Comparison of ENCODE assay signal across 11 cellular contexts in the genomic region with DNA sequence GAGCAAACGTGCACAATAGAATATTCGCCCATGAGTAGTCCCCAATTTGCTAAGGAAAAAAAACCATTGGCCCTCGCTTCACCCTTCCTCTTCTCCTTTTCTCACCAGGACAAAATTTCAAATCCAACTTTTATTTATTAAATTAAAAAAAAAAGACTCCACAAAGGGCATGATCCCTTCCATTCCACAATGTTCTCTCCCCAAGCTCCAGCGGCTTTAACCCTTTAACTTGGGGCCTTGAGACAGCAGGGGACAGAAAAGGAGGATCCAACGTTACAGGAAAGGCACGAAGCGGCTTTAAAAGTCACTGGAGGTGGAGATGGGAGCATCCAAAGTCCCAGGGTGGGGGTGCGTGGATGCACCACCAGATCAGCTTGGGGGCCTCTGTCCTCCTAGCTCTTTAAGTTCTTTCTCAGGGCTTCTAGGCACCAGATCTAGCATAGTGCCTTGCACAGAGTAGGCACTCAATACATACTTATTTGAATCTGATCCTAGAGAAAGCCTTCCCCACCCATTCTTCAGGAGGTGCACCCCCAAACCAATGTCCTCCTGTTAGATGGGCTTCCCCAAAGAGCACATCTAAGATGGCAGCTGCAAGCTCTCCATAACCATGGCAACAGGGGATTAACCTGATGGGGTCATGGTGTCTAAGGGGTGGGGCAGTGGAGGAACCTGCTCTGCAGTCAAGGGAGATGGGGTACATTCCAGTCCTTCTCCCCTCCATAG. TPM values are rescaled to one million over a fixed set of nuclear protein-coding genes. Genes with fewer than 3 reads are reported as not detected.
DNase-seq lines count a peak whose midpoint lies in the region; ATAC-seq, FAIRE-seq and TF ChIP-seq lines count a peak whose summit lies in the region.
"Had no signal": no experiment of that assay in that cellular context is flagged by ENCODE, and none has a peak within 500 bp of the region (broad histone marks: within the 10 kb centered on the region; RNA-seq: fewer than 3 reads in every experiment).

No MANE protein-coding gene starts in this region.

- H3K27ac ChIP-seq in A549: no peak overlapping the region
- no peak overlapping the region for H3K27ac ChIP-seq in kidney (ENCODE audit: low read depth in 2 of 2, low read length in 2 of 2)
- no peak overlapping the region for H3K27ac ChIP-seq in colonic mucosa

- DNase-seq in A549 (ENCODE audit: low read depth in 1 of 2, low spot score in 1 of 2) (no peak), Caco-2 (no peak), kidney (peak; percentile 24), middle frontal gyrus (ENCODE audit: extremely low spot score, low spot score) (no peak), colonic mucosa (no peak)
- DNase-seq in activated T-helper 1 cell treated with anti-CD3 and anti-CD28 coated beads, Interleukin-12 subunit alpha, Interleukin-12 subunit beta, Interleukin-2, Interleukin-4 antibody, amounts not matched to agents 30 ng/mL and 10 ng/mL and 1 ng/mL, durations not matched to agents 14 hours and 24 hours and 36 hours (ENCODE audit: low spot score): no peak

- POLR2A ChIA-PET in A549 (lab: Yijun Ruan, JAX): interaction anchor here (0.8 to 5.5 kb wide), 2 partner anchors 18 to 53 kb away, joined by 4 to 51 read pairs; no protein-coding TSS in a partner anchor
- POLR2A ChIA-PET in Caco-2 (lab: Charles Lee): no interaction called here

- no TSS peak for BruUV-seq in Caco-2 (replicated peaks; lab: Mats Ljungman, UMichigan)

- H3K4me1 Mint-ChIP-seq in Caco-2 (ENCODE audit: low read depth, unreplicated experiment): peaks cover 18% of the 10 kb centered on the region
- H3K4me1 Mint-ChIP-seq in activated T-helper 1 cell treated with anti-CD3 and anti-CD28 coated beads, Interleukin-12 subunit alpha, Interleukin-12 subunit beta, Interleukin-2, Interleukin-4 antibody, amounts not matched to agents 30 ng/mL and 10 ng/mL and 1 ng/mL, durations not matched to agents 14 hours and 24 hours and 36 hours (ENCODE audit: low read depth): peaks cover 24% of the 10 kb centered on the region

- H3K4me2 ChIP-seq in A549: peak overlapping the region; percentile 92; the same call in 2 of the 3 replicates

- WGBS in A549 (ENCODE audit: missing lambda C conversion rate): 92% methylated on average over 8 of the region's 8 CpGs

- no peak overlapping the region for H3K27ac Mint-ChIP-seq in Caco-2 (ENCODE audit: unreplicated experiment)
- no peak overlapping the region for H3K27ac Mint-ChIP-seq in activated T-helper 1 cell treated with anti-CD3 and anti-CD28 coated beads, Interleukin-12 subunit alpha, Interleukin-12 subunit beta, Interleukin-2, Interleukin-4 antibody, amounts not matched to agents 30 ng/mL and 10 ng/mL and 1 ng/mL, durations not matched to agents 14 hours and 24 hours and 36 hours

- H3K36me3 ChIP-seq in Caco-2 (ENCODE audit: control insufficient read depth, insufficient read depth, low read length): no peaks in the 10 kb centered on the region; the same call in 1 of the 2 replicates
- H3K36me3 ChIP-seq in kidney (ENCODE audit: control insufficient read depth in 1 of 2, insufficient read depth in 2 of 2, low read length in 2 of 2): no peaks in the 10 kb centered on the region
- H3K36me3 ChIP-seq in colonic mucosa: no peaks in the 10 kb centered on the region
- H3K36me3 ChIP-seq: cardiac muscle cell, prostate gland had no signal

- H3K27me3 ChIP-seq in Caco-2 (replicated peaks; ENCODE audit: control insufficient read depth, insufficient read depth, low read length): no peaks in the 10 kb centered on the region
- peaks cover 11% of the 10 kb centered on the region for H3K27me3 ChIP-seq in colonic mucosa

- H3K9ac ChIP-seq in kidney (ENCODE audit: low read length in 2 of 2): no peak overlapping the region
- H3K9ac ChIP-seq in colonic mucosa (ENCODE audit: low read depth in 2 of 2, low read length in 2 of 2): no peak overlapping the region

- intact Hi-C loops in Caco-2 (cut with micrococcal nuclease; ENCODE audit: unreplicated experiment): no loop called here
- intact Hi-C loops in activated T-helper 1 cell treated with anti-CD3 and anti-CD28 coated beads, Interleukin-12 subunit alpha, Interleukin-12 subunit beta, Interleukin-2, Interleukin-4 antibody, amounts not matched to agents 30 ng/mL and 10 ng/mL and 1 ng/mL, durations not matched to agents 14 hours and 24 hours and 36 hours (cut with micrococcal nuclease): no loop called here
- intact Hi-C loops in kidney (cut with DNase I): no loop called here
- intact Hi-C loops in colonic mucosa (cut with DNase I): no loop called here

- FAIRE-seq in A549 (lab: Jason Lieb, UNC) (no peak), kidney (lab: Jason Lieb, UNC) (no peak)

- no peaks in the 10 kb centered on the region for H3K9me3 Mint-ChIP-seq in Caco-2 (ENCODE audit: unreplicated experiment)
- no peaks in the 10 kb centered on the region for H3K9me3 Mint-ChIP-seq in activated T-helper 1 cell treated with anti-CD3 and anti-CD28 coated beads, Interleukin-12 subunit alpha, Interleukin-12 subunit beta, Interleukin-2, Interleukin-4 antibody, amounts not matched to agents 30 ng/mL and 10 ng/mL and 1 ng/mL, durations not matched to agents 14 hours and 24 hours and 36 hours

- TF ChIP-seq POLR2A in A549 (IDR thresholded peaks at IDR 0.05; ENCODE audit: low read length): no peak

- H3K36me3 Mint-ChIP-seq in Caco-2 (ENCODE audit: insufficient read depth, unreplicated experiment): no peaks in the 10 kb centered on the region
- H3K36me3 Mint-ChIP-seq in activated T-helper 1 cell treated with anti-CD3 and anti-CD28 coated beads, Interleukin-12 subunit alpha, Interleukin-12 subunit beta, Interleukin-2, Interleukin-4 antibody, amounts not matched to agents 30 ng/mL and 10 ng/mL and 1 ng/mL, durations not matched to agents 14 hours and 24 hours and 36 hours (ENCODE audit: low read depth): no peaks in the 10 kb centered on the region

- no peak for TF ChIP-seq EP300 in A549 (IDR thresholded peaks at IDR 0.05)

- no peak for TF ChIP-seq RAD21 in A549 (conservative IDR thresholded peaks at IDR 0.05 in 1 of 2, IDR thresholded peaks at IDR 0.05 in 1 of 2)

- no peaks in the 10 kb centered on the region for H3K9me3 ChIP-seq in A549
- H3K9me3 ChIP-seq in Caco-2: no peaks in the 10 kb centered on the region
- no peaks in the 10 kb centered on the region for H3K9me3 ChIP-seq in kidney (ENCODE audit: control insufficient read depth in 1 of 2, low read length in 2 of 2)
- no peaks in the 10 kb centered on the region for H3K9me3 ChIP-seq in colonic mucosa
- H3K9me3 ChIP-seq: prostate gland had no signal

- TF ChIP-seq CTCF in A549 (IDR thresholded peaks at IDR 0.05) (no peak), Caco-2 (IDR thresholded peaks at IDR 0.05; ENCODE audit: insufficient read depth in 1 of 2, low read depth in 1 of 2, low read length in 1 of 2, severe bottlenecking in 1 of 2, unreplicated experiment in 1 of 2) (no peak), kidney (IDR thresholded peaks at IDR 0.05; ENCODE audit: borderline replicate concordance, extremely low read depth, insufficient read depth) (no peak), colonic mucosa (IDR thresholded peaks at IDR 0.05) (no peak)

- H3K4me3 ChIP-seq in A549 (no peak overlapping the region), Caco-2 (ENCODE audit: low read depth, low read length) (no peak overlapping the region), kidney (ENCODE audit: low read length in 2 of 2) (no peak overlapping the region), colonic mucosa (no peak overlapping the region)

- H3K27me3 Mint-ChIP-seq in Caco-2 (ENCODE audit: insufficient read depth, unreplicated experiment): no peaks in the 10 kb centered on the region
- peaks cover 28% of the 10 kb centered on the region for H3K27me3 Mint-ChIP-seq in activated T-helper 1 cell treated with anti-CD3 and anti-CD28 coated beads, Interleukin-12 subunit alpha, Interleukin-12 subunit beta, Interleukin-2, Interleukin-4 antibody, amounts not matched to agents 30 ng/mL and 10 ng/mL and 1 ng/mL, durations not matched to agents 14 hours and 24 hours and 36 hours (ENCODE audit: insufficient read depth)

- CTCF ChIA-PET in A549 (lab: Yijun Ruan, JAX): interaction anchor here (0.9 to 21.4 kb wide), 17 partner anchors 8 to 217 kb away, joined by 3 to 638 read pairs (median 4); a partner anchor contains a TSS
- CTCF ChIA-PET in Caco-2 (lab: Charles Lee): interaction anchor here (3.4 kb wide), 1 partner anchor 19 kb away, joined by 30 read pairs; no protein-coding TSS in a partner anchor

- H3K4me1 ChIP-seq in A549 (peaks cover 17% of the 10 kb centered on the region), Caco-2 (peaks cover 19% of the 10 kb centered on the region), kidney (ENCODE audit: control insufficient read depth in 1 of 2, insufficient read depth in 1 of 2, low read depth in 1 of 2, low read length in 2 of 2) (peaks cover 12% of the 10 kb centered on the region in 2 donors), colonic mucosa (peaks cover 8% of the 10 kb centered on the region)

- ATAC-seq in A549: no peak
- ATAC-seq in HG03175 (IDR thresholded peaks at IDR 0.05; ENCODE audit: unreplicated experiment): no peak
- ATAC-seq in GM18520 (IDR thresholded peaks at IDR 0.05; ENCODE audit: unreplicated experiment): no peak

- H3K4me3 Mint-ChIP-seq in Caco-2 (ENCODE audit: unreplicated experiment): peak overlapping the region; percentile 48
- peak overlapping the region; percentile 79 for H3K4me3 Mint-ChIP-seq in activated T-helper 1 cell treated with anti-CD3 and anti-CD28 coated beads, Interleukin-12 subunit alpha, Interleukin-12 subunit beta, Interleukin-2, Interleukin-4 antibody, amounts not matched to agents 30 ng/mL and 10 ng/mL and 1 ng/mL, durations not matched to agents 14 hours and 24 hours and 36 hours

RNA-seq across cellular contexts. Expression of a gene that starts 5.2 kb away (rescaled TPM):
- 82.6 and 104 TPM in 2 replicates for polyA plus RNA-seq in A549 (2011; rRNA removed)
- polyA plus RNA-seq in A549 (2012; cell fraction: cytosol; rRNA removed): 98.3 and 108 TPM in 2 replicates
- polyA plus RNA-seq in A549 (2012; cell fraction: nucleus; rRNA removed): 244 and 280 TPM in 2 replicates
- 61.5 to 64.9 TPM (median 64.1 TPM) in 3 replicates for polyA plus RNA-seq in A549 (2017; fragmentation: RNase III; extraction: RNeasy Plus Mini Kit Qiagen cat#74134 plus additional on column Dnase treatment)
- polyA minus RNA-seq in A549 (2011; rRNA and poly(A)+ RNA removed): 136 and 153 TPM in 2 replicates
- 63.8 and 67.2 TPM in 2 replicates for total RNA-seq in Caco-2 (2022)
- total RNA-seq in activated T-helper 1 cell treated with anti-CD3 and anti-CD28 coated beads, Interleukin-12 subunit alpha, Interleukin-12 subunit beta, Interleukin-2, Interleukin-4 antibody, amounts not matched to agents 30 ng/mL and 10 ng/mL and 1 ng/mL, durations not matched to agents 14 hours and 24 hours and 36 hours: 81.4 and 85.7 TPM in 2 replicates
- 46.2 TPM for total RNA-seq in kidney
- polyA plus RNA-seq in kidney (ENCODE audit: insufficient read depth, low read depth, low replicate concordance): 43.4 TPM
- total RNA-seq in colonic mucosa: 10 to 100 TPM; 36.4 to 61.4 TPM

RNA-seq across cellular contexts. Expression of a gene that starts 9.5 kb away (rescaled TPM):
- polyA plus RNA-seq in A549 (2011; rRNA removed): 0.05 TPM in 1 of 2 replicates, not detected in the other
- polyA plus RNA-seq in A549 (2012; cell fraction: cytosol; rRNA removed): 0.01 and 0.04 TPM in 2 replicates
- 0.09 and 0.12 TPM in 2 replicates for polyA plus RNA-seq in A549 (2012; cell fraction: nucleus; rRNA removed)
- 0.03 to 0.06 TPM in 2 of 3 replicates, not detected in the other for polyA plus RNA-seq in A549 (2017; fragmentation: RNase III; extraction: RNeasy Plus Mini Kit Qiagen cat#74134 plus additional on column Dnase treatment)
- 0.17 TPM in 1 of 2 replicates, not detected in the other for polyA minus RNA-seq in A549 (2011; rRNA and poly(A)+ RNA removed)
- not detected in 2 replicates for total RNA-seq in Caco-2 (2022)
- not detected in 2 replicates for total RNA-seq in activated T-helper 1 cell treated with anti-CD3 and anti-CD28 coated beads, Interleukin-12 subunit alpha, Interleukin-12 subunit beta, Interleukin-2, Interleukin-4 antibody, amounts not matched to agents 30 ng/mL and 10 ng/mL and 1 ng/mL, durations not matched to agents 14 hours and 24 hours and 36 hours
- not detected for total RNA-seq in kidney
- polyA plus RNA-seq in kidney (ENCODE audit: insufficient read depth, low read depth, low replicate concordance): not detected
- total RNA-seq in colonic mucosa: not detected
- total RNA-seq: left lobe of liver, prostate gland had no signal

RNA-seq across cellular contexts. Expression of a gene that starts 27.1 kb away (rescaled TPM):
- polyA plus RNA-seq in A549 (2011; rRNA removed) (75.2 and 80.9 TPM in 2 replicates), A549 (2017; fragmentation: RNase III; extraction: RNeasy Plus Mini Kit Qiagen cat#74134 plus additional on column Dnase treatment) (55.9 to 60.9 TPM (median 58.9 TPM) in 3 replicates), kidney (ENCODE audit: insufficient read depth, low read depth, low replicate concordance) (105 TPM)
- polyA plus RNA-seq in A549 (2012; cell fraction: cytosol; rRNA removed): 119 and 127 TPM in 2 replicates
- 112 and 120 TPM in 2 replicates for polyA plus RNA-seq in A549 (2012; cell fraction: nucleus; rRNA removed)
- polyA minus RNA-seq in A549 (2011; rRNA and poly(A)+ RNA removed): 70.3 and 92.5 TPM in 2 replicates
- total RNA-seq in Caco-2 (2022) (56.3 and 59.8 TPM in 2 replicates), kidney (49.0 TPM), colonic mucosa (10 to 100 TPM; 37.4 to 60.6 TPM)
- 107 and 111 TPM in 2 replicates for total RNA-seq in activated T-helper 1 cell treated with anti-CD3 and anti-CD28 coated beads, Interleukin-12 subunit alpha, Interleukin-12 subunit beta, Interleukin-2, Interleukin-4 antibody, amounts not matched to agents 30 ng/mL and 10 ng/mL and 1 ng/mL, durations not matched to agents 14 hours and 24 hours and 36 hours

RNA-seq across cellular contexts. Expression of a gene that starts 31.3 kb away (rescaled TPM):
- polyA plus RNA-seq in A549 (2011; rRNA removed): 729 and 848 TPM in 2 replicates
- polyA plus RNA-seq in A549 (2012; cell fraction: cytosol; rRNA removed): 784 and 933 TPM in 2 replicates
- polyA plus RNA-seq in A549 (2012; cell fraction: nucleus; rRNA removed): 344 and 565 TPM in 2 replicates
- polyA plus RNA-seq in A549 (2017; fragmentation: RNase III; extraction: RNeasy Plus Mini Kit Qiagen cat#74134 plus additional on column Dnase treatment): 685 to 736 TPM (median 704 TPM) in 3 replicates
- polyA minus RNA-seq in A549 (2011; rRNA and poly(A)+ RNA removed): 135 and 177 TPM in 2 replicates
- 251 and 264 TPM in 2 replicates for total RNA-seq in Caco-2 (2022)
- 344 and 350 TPM in 2 replicates for total RNA-seq in activated T-helper 1 cell treated with anti-CD3 and anti-CD28 coated beads, Interleukin-12 subunit alpha, Interleukin-12 subunit beta, Interleukin-2, Interleukin-4 antibody, amounts not matched to agents 30 ng/mL and 10 ng/mL and 1 ng/mL, durations not matched to agents 14 hours and 24 hours and 36 hours
- 439 TPM for total RNA-seq in kidney
- polyA plus RNA-seq in kidney (ENCODE audit: insufficient read depth, low read depth, low replicate concordance): 1,405 TPM
- 100 to 1,000 TPM; 247 to 305 TPM for total RNA-seq in colonic mucosa

RNA-seq across cellular contexts. Expression of a gene that starts 53.4 kb away (rescaled TPM):
- polyA plus RNA-seq in A549 (2011; rRNA removed) (53.2 and 56.6 TPM in 2 replicates), A549 (2017; fragmentation: RNase III; extraction: RNeasy Plus Mini Kit Qiagen cat#74134 plus additional on column Dnase treatment) (24.0 to 24.5 TPM (median 24.2 TPM) in 3 replicates), kidney (ENCODE audit: insufficient read depth, low read depth, low replicate concordance) (15.1 TPM)
- polyA plus RNA-seq in A549 (2012; cell fraction: cytosol; rRNA removed): 14.0 and 18.8 TPM in 2 replicates
- polyA plus RNA-seq in A549 (2012; cell fraction: nucleus; rRNA removed): 15.5 and 19.0 TPM in 2 replicates
- 176 and 220 TPM in 2 replicates for polyA minus RNA-seq in A549 (2011; rRNA and poly(A)+ RNA removed)
- total RNA-seq in Caco-2 (2022) (78.1 and 83.3 TPM in 2 replicates), kidney (126 TPM), colonic mucosa (10 to 100 TPM; 83.6 to 96.8 TPM)
- total RNA-seq in activated T-helper 1 cell treated with anti-CD3 and anti-CD28 coated beads, Interleukin-12 subunit alpha, Interleukin-12 subunit beta, Interleukin-2, Interleukin-4 antibody, amounts not matched to agents 30 ng/mL and 10 ng/mL and 1 ng/mL, durations not matched to agents 14 hours and 24 hours and 36 hours: 65.6 and 66.0 TPM in 2 replicates
